ENCODE assay signal across 27 cellular contexts in genomic region chr4:28351826-28352225, GRCh38.
A peak's percentile ranks its signal among the peaks of the same experiment; 100 is the strongest.
DNase-seq lines count a peak whose midpoint lies in the region; ATAC-seq, FAIRE-seq and TF ChIP-seq lines count a peak whose summit lies in the region.
"Had no signal": no experiment of that assay in that cellular context is flagged by ENCODE, and none has a peak within 500 bp of the region (broad histone marks: within the 10 kb centered on the region; RNA-seq: fewer than 3 reads in every experiment).

No MANE protein-coding gene starts in this region.

- H3K79me2 ChIP-seq in GM23248 (ENCODE audit: insufficient read depth), result no peaks in the 10 kb centered on the region
- no peaks in the 10 kb centered on the region for H3K79me2 ChIP-seq in astrocyte (ENCODE audit: insufficient read depth, low read length)
- no peaks in the 10 kb centered on the region for H3K79me2 ChIP-seq in fibroblast of lung (ENCODE audit: control insufficient read depth, insufficient read depth, low read length)

- peak overlapping the region; percentile 38; the same call in 1 of the 2 replicates for H2AFZ ChIP-seq in GM23248
- H2AFZ ChIP-seq in astrocyte (ENCODE audit: low read depth, low read length), result peak overlapping the region; percentile 16
- H2AFZ ChIP-seq in fibroblast of lung (ENCODE audit: low read length), result peak overlapping the region; percentile 35
- peak overlapping the region; percentile 26 for H2AFZ ChIP-seq in neuronal stem cell (ENCODE audit: low read length)

- peaks cover 8% of the 10 kb centered on the region for H3K9me3 Mint-ChIP-seq in astrocyte (ENCODE audit: unreplicated experiment)

- no peak overlapping the region for H2AK5ac ChIP-seq in neuronal stem cell (ENCODE audit: low read depth, low read length)

- no peak overlapping the region for H3K18ac ChIP-seq in neuronal stem cell (ENCODE audit: low read length)

- in situ Hi-C loops in GM23248 (cut with MboI), result no loop called here

- H3K36me3 Mint-ChIP-seq in astrocyte (ENCODE audit: low read depth, unreplicated experiment), result peaks cover 4% of the 10 kb centered on the region
- H3K36me3 Mint-ChIP-seq: CD4-positive, alpha-beta memory T cell had no signal

- H2BK120ac ChIP-seq in neuronal stem cell (ENCODE audit: low read depth, low read length), result no peak overlapping the region

- H3K4me2 ChIP-seq in GM23248 (ENCODE audit: unreplicated experiment) (no peak overlapping the region), astrocyte (ENCODE audit: low read length) (no peak overlapping the region), fibroblast of lung (ENCODE audit: extremely low read depth, insufficient read depth, low read length) (no peak overlapping the region), neuronal stem cell (ENCODE audit: insufficient read depth, low read length, poor library complexity, severe bottlenecking) (no peak overlapping the region)

- H3K27me3 ChIP-seq in GM23248 (replicated peaks; ENCODE audit: insufficient read depth), result no peaks in the 10 kb centered on the region
- no peaks in the 10 kb centered on the region for H3K27me3 ChIP-seq in astrocyte (ENCODE audit: insufficient read depth, low read length)
- H3K27me3 ChIP-seq in fibroblast of lung (ENCODE audit: control insufficient read depth, insufficient read depth, low read length), result no peaks in the 10 kb centered on the region
- no peaks in the 10 kb centered on the region for H3K27me3 ChIP-seq in neuronal stem cell (ENCODE audit: control insufficient read depth in 3 of 3, insufficient read depth in 3 of 3, low read depth in 1 of 3, low read length in 3 of 3)
- H3K27me3 ChIP-seq in psoas muscle (ENCODE audit: insufficient read depth in 3 of 3, low read length in 2 of 3), result no peaks in the 10 kb centered on the region
- H3K27me3 ChIP-seq: SJSA1 had no signal

- H3K79me1 ChIP-seq in neuronal stem cell (ENCODE audit: low read depth, low read length), result no peaks in the 10 kb centered on the region

- H3K4ac ChIP-seq in neuronal stem cell (ENCODE audit: low read length), result no peak overlapping the region

- peaks cover 24% of the 10 kb centered on the region for H3K4me1 ChIP-seq in GM23248 (ENCODE audit: insufficient read depth)
- no peaks in the 10 kb centered on the region for H3K4me1 ChIP-seq in astrocyte (ENCODE audit: insufficient read depth, low read length)
- no peaks in the 10 kb centered on the region for H3K4me1 ChIP-seq in fibroblast of lung (ENCODE audit: control insufficient read depth, extremely low read depth, insufficient read depth, low read length)
- peaks cover 0 to 3% of the 10 kb centered on the region in 2 donors for H3K4me1 ChIP-seq in neuronal stem cell (ENCODE audit: control insufficient read depth in 2 of 2, insufficient read depth in 1 of 2, low read depth in 1 of 2, low read length in 2 of 2)
- H3K4me1 ChIP-seq in psoas muscle, result no peaks in the 10 kb centered on the region
- H3K4me1 ChIP-seq: SJSA1 had no signal

- no peak overlapping the region for H3K23ac ChIP-seq in neuronal stem cell (ENCODE audit: low read depth, low read length, poor library complexity)

- no peak overlapping the region for H3K27ac Mint-ChIP-seq in astrocyte (ENCODE audit: unreplicated experiment)
- H3K27ac Mint-ChIP-seq: CD4-positive, alpha-beta memory T cell had no signal

- no peak overlapping the region for H4K91ac ChIP-seq in neuronal stem cell (ENCODE audit: low read depth, low read length, poor library complexity)

- H3K27ac ChIP-seq in GM23248, result no peak overlapping the region
- no peak overlapping the region for H3K27ac ChIP-seq in astrocyte (ENCODE audit: low read depth, low read length)
- H3K27ac ChIP-seq in fibroblast of lung (ENCODE audit: insufficient read depth, low read length), result no peak overlapping the region
- no peak overlapping the region for H3K27ac ChIP-seq in neuronal stem cell (replicated peaks; ENCODE audit: low read length)
- H3K27ac ChIP-seq in psoas muscle, result no peak overlapping the region
- H3K27ac ChIP-seq: SJSA1 had no signal

- TF ChIP-seq CTCF in astrocyte (IDR thresholded peaks at IDR 0.05; ENCODE audit: insufficient read depth, low read depth, low read length) (no peak), fibroblast of lung (conservative IDR thresholded peaks at IDR 0.05 in 1 of 2, IDR thresholded peaks at IDR 0.05 in 1 of 2; ENCODE audit: low read depth in 1 of 2, low read length in 2 of 2) (no peak), psoas muscle (IDR thresholded peaks at IDR 0.05) (no peak)

- FAIRE-seq in astrocyte (lab: Jason Lieb, UNC), result no peak
- FAIRE-seq: GM18507, HepG2, K562 had no signal

- DNase-seq in GM23248 (no peak), astrocyte (ENCODE audit: low read depth) (no peak), fibroblast of lung (ENCODE audit: low read depth in 2 of 2) (no peak), neuronal stem cell (ENCODE audit: low spot score) (no peak), psoas muscle (no peak)
- DNase-seq: C1 segment of cervical spinal cord; CD4-positive, alpha-beta memory T cell; COR-L47; DMS53; GOT3; HCEC 1CT; Kasumi-1; MV-4-11; NCI-H1105; NCI-H1436 treated with DMSO at 0.1 percent for 48 hours; NCI-H187 treated with DMSO at 0.1 percent for 48 hours; NCI-H2107; NCI-H2227 treated with DMSO at 0.1 percent for 48 hours; NCI-H526 treated with DMSO at 0.1 percent for 48 hours; Right ventricle myocardium superior; RPMI8226 had no signal

- no peak overlapping the region for H3K14ac ChIP-seq in neuronal stem cell (ENCODE audit: low read length)

- H3K9me3 ChIP-seq in GM23248 (ENCODE audit: low read depth), result no peaks in the 10 kb centered on the region
- H3K9me3 ChIP-seq in astrocyte (ENCODE audit: insufficient read depth, low read depth, low read length), result no peaks in the 10 kb centered on the region
- no peaks in the 10 kb centered on the region for H3K9me3 ChIP-seq in fibroblast of lung (ENCODE audit: control insufficient read depth, insufficient read depth, low read depth, low read length)
- H3K9me3 ChIP-seq in neuronal stem cell (replicated peaks in 1 of 2; ENCODE audit: control insufficient read depth in 2 of 2, insufficient read depth in 1 of 2, low read depth in 1 of 2, low read length in 2 of 2), result peaks cover 3 to 10% of the 10 kb centered on the region in 2 donors
- H3K9me3 ChIP-seq in psoas muscle, result no peaks in the 10 kb centered on the region
- H3K9me3 ChIP-seq: SJSA1 had no signal

- WGBS in GM23248 (ENCODE audit: low coverage in 1 of 2, low lambda C conversion rate in 2 of 2, missing lambda C conversion rate in 2 of 2), 2 experiments, result 49 to 71% methylated on average over 4 of the region's 4 CpGs
- no CpG with 5 or more reads among the region's 4 CpGs for WGBS in neuronal stem cell (ENCODE audit: extremely low coverage in 2 of 2, insufficient read length in 2 of 2, insufficient replicate concordance in 1 of 2), 2 donors
- 82 to 88% (median 84%) methylated on average over 4 of the region's 4 CpGs for WGBS in psoas muscle, 3 donors

- no peak overlapping the region for H4K8ac ChIP-seq in neuronal stem cell (ENCODE audit: low read depth, low read length)

- H3K4me3 Mint-ChIP-seq in astrocyte (ENCODE audit: unreplicated experiment), result no peak overlapping the region
- H3K4me3 Mint-ChIP-seq: CD4-positive, alpha-beta memory T cell had no signal

- no peak overlapping the region for H2BK12ac ChIP-seq in neuronal stem cell (ENCODE audit: low read length)

- H2BK5ac ChIP-seq in neuronal stem cell (ENCODE audit: low read length), result no peak overlapping the region

- no peaks in the 10 kb centered on the region for H3K4me1 Mint-ChIP-seq in astrocyte (ENCODE audit: low read depth, unreplicated experiment)
- H3K4me1 Mint-ChIP-seq: CD4-positive, alpha-beta memory T cell had no signal

- H3K9ac ChIP-seq in GM23248 (no peak overlapping the region), astrocyte (ENCODE audit: low read length) (no peak overlapping the region), fibroblast of lung (ENCODE audit: insufficient read depth, low read length) (no peak overlapping the region), neuronal stem cell (ENCODE audit: low read depth, low read length, poor library complexity) (no peak overlapping the region)

- no peak overlapping the region for H2BK15ac ChIP-seq in neuronal stem cell (ENCODE audit: low read length)

- H3F3A ChIP-seq in GM23248 (ENCODE audit: insufficient read depth), result 0 out of 2 replicates have a peak, but pooled peaks cover 7% of the 10 kb centered on the region

- no peaks in the 10 kb centered on the region for H3K27me3 Mint-ChIP-seq in astrocyte (ENCODE audit: low read depth, unreplicated experiment)
- H3K27me3 Mint-ChIP-seq: CD4-positive, alpha-beta memory T cell had no signal

- H3K36me3 ChIP-seq in GM23248 (ENCODE audit: low read depth) (no peaks in the 10 kb centered on the region), astrocyte (ENCODE audit: insufficient read depth, low read length) (no peaks in the 10 kb centered on the region), fibroblast of lung (ENCODE audit: control insufficient read depth, insufficient read depth, low read length) (no peaks in the 10 kb centered on the region), neuronal stem cell (replicated peaks in 1 of 2; ENCODE audit: control insufficient read depth in 2 of 2, insufficient read depth in 2 of 2, low read length in 2 of 2) (no peaks in the 10 kb centered on the region), psoas muscle (ENCODE audit: insufficient read depth in 1 of 2, low read depth in 1 of 2) (no peaks in the 10 kb centered on the region)
- H3K36me3 ChIP-seq: SJSA1 had no signal

- H4K20me1 ChIP-seq in GM23248 (ENCODE audit: insufficient read depth) (no peaks in the 10 kb centered on the region), astrocyte (ENCODE audit: insufficient read depth, low read length) (no peaks in the 10 kb centered on the region), fibroblast of lung (ENCODE audit: control insufficient read depth, extremely low read depth, insufficient read depth, low read length) (no peaks in the 10 kb centered on the region)

- intact Hi-C loops in psoas muscle (cut with DNase I), result no loop called here

- ATAC-seq in HG02970 (IDR thresholded peaks at IDR 0.05; ENCODE audit: low FRiP score, unreplicated experiment), result no peak
- no peak for ATAC-seq in psoas muscle
- no peak for ATAC-seq in GM18517 (IDR thresholded peaks at IDR 0.05; ENCODE audit: unreplicated experiment)
- ATAC-seq: HepG2, K562 had no signal

- no peak overlapping the region for H3K4me3 ChIP-seq in GM23248
- H3K4me3 ChIP-seq in astrocyte (ENCODE audit: insufficient read depth, low read depth, low read length), result no peak overlapping the region
- H3K4me3 ChIP-seq in fibroblast of lung (replicated peaks in 1 of 4; ENCODE audit: control extremely low read depth in 1 of 4, insufficient read depth in 1 of 4, low read depth in 3 of 4, low read length in 4 of 4), result no peak overlapping the region
- no peak overlapping the region for H3K4me3 ChIP-seq in neuronal stem cell (ENCODE audit: low read length in 2 of 2)
- H3K4me3 ChIP-seq in psoas muscle, result no peak overlapping the region
- H3K4me3 ChIP-seq: K562, SJSA1 had no signal

- H3K9me2 ChIP-seq in GM23248 (ENCODE audit: insufficient read depth), result no peaks in the 10 kb centered on the region
